Comparison of ENCODE assay signal across 8 cellular contexts in genomic region chr14:77028384-77029246, GRCh38. TPM values are rescaled to one million over a fixed set of nuclear protein-coding genes. Genes with fewer than 3 reads are reported as not detected.
A peak's percentile ranks its signal among the peaks of the same experiment; 100 is the strongest.
DNase-seq lines count a peak whose midpoint lies in the region; FAIRE-seq and TF ChIP-seq lines count a peak whose summit lies in the region.

TSS of gene IRF2BPL (minus strand) at chr14:77028708. CDS start at chr14:77027792, 916 bp downstream.

- no peak for FAIRE-seq in RCC 7860 (lab: Jason Lieb, UNC)

- peaks cover 17% of the 10 kb centered on the region for H3K79me2 ChIP-seq in DOHH2 (ENCODE audit: control insufficient read depth, low read length)
- peaks cover 51% of the 10 kb centered on the region for H3K79me2 ChIP-seq in GM23248 (ENCODE audit: insufficient read depth)
- H3K79me2 ChIP-seq in Karpas-422 (ENCODE audit: low read length): peaks cover 8% of the 10 kb centered on the region; the same call in 1 of the 2 replicates

- H3F3A ChIP-seq in DOHH2 (ENCODE audit: control insufficient read depth, insufficient read depth) (peaks cover 23% of the 10 kb centered on the region), GM23248 (ENCODE audit: insufficient read depth) (peaks cover 46% of the 10 kb centered on the region)

- in situ Hi-C loops in GM23248 (cut with MboI): no loop called here

- no peaks in the 10 kb centered on the region for H3K9me3 ChIP-seq in DOHH2 (ENCODE audit: control insufficient read depth, insufficient read depth, low read length)
- no peaks in the 10 kb centered on the region for H3K9me3 ChIP-seq in GM23248 (ENCODE audit: low read depth)
- H3K9me3 ChIP-seq in Karpas-422 (ENCODE audit: low read length): no peaks in the 10 kb centered on the region
- H3K9me3 ChIP-seq in esophagus (ENCODE audit: control insufficient read depth in 2 of 2, insufficient read depth in 1 of 2, low read depth in 1 of 2, low read length in 1 of 2): no peaks in the 10 kb centered on the region
- H3K9me3 ChIP-seq in muscle layer of duodenum (ENCODE audit: control insufficient read depth in 1 of 2, low read length in 2 of 2): no peaks in the 10 kb centered on the region

- no peaks in the 10 kb centered on the region; the same call in 1 of the 2 replicates for H4K20me1 ChIP-seq in DOHH2 (ENCODE audit: control insufficient read depth, insufficient read depth, low read depth, low read length)
- no peaks in the 10 kb centered on the region for H4K20me1 ChIP-seq in GM23248 (ENCODE audit: insufficient read depth)
- peaks cover 25% of the 10 kb centered on the region for H4K20me1 ChIP-seq in Karpas-422 (ENCODE audit: insufficient read depth, low read depth, low read length)

- H3K27ac ChIP-seq in DOHH2 (ENCODE audit: low read depth, low read length) (peak within 1 kb of the TSS; percentile 87), GM23248 (peak within 1 kb of the TSS; percentile 99), Karpas-422 (ENCODE audit: low read length) (peak within 1 kb of the TSS; percentile 74), esophagus (ENCODE audit: low read depth in 2 of 2, low read length in 1 of 2) (peak within 1 kb of the TSS; percentile 99 to 100), muscle layer of duodenum (ENCODE audit: low read length) (peak within 1 kb of the TSS; percentile 97)

- peak; percentile 98 for DNase-seq in GM23248
- DNase-seq in Karpas-422: peak; percentile 99
- DNase-seq in RCC 7860 (ENCODE audit: low spot score): peak; percentile 92
- DNase-seq in activated T-cell treated with anti-CD3 and anti-CD28 coated beads, Interleukin-2, amount 50 U/mL, for 48 hours: peak; percentile 95 to 96
- peak; percentile 92 to 93 for DNase-seq in stimulated activated CD8-positive, alpha-beta memory T cell treated with anti-CD3 and anti-CD28 coated beads, Interleukin-7, amount 100 ng/mL, for 4 hours (ENCODE audit: low read depth in 2 of 2)

- H3K9ac ChIP-seq in GM23248 (peak within 1 kb of the TSS; percentile 98), Karpas-422 (ENCODE audit: low read length) (peak within 1 kb of the TSS; percentile 99)

- WGBS in GM23248 (ENCODE audit: low coverage in 1 of 2, low lambda C conversion rate in 2 of 2, missing lambda C conversion rate in 2 of 2), 2 experiments: 1% methylated on average over 54 to 69 of the region's 84 CpGs
- WGBS in esophagus, 2 donors: 0% methylated on average over 74 to 84 of the region's 84 CpGs

- H3K4me3 ChIP-seq in DOHH2 (ENCODE audit: low read length) (peak within 1 kb of the TSS; percentile 82), GM23248 (peak within 1 kb of the TSS; percentile 96), Karpas-422 (ENCODE audit: low read length) (peak within 1 kb of the TSS; percentile 66), esophagus (ENCODE audit: low read depth in 1 of 2, low read length in 2 of 2) (peak within 1 kb of the TSS; percentile 69 to 86), muscle layer of duodenum (ENCODE audit: low read depth in 1 of 2, low read length in 2 of 2) (peak within 1 kb of the TSS; percentile 57 to 85)

- no peak for TF ChIP-seq CTCF in DOHH2 (IDR thresholded peaks at IDR 0.05; ENCODE audit: low read depth, low read length, poor library complexity, severe bottlenecking)

- H2AFZ ChIP-seq in GM23248: peak within 1 kb of the TSS; percentile 40
- H2AFZ ChIP-seq in Karpas-422 (ENCODE audit: low read length): peak within 1 kb of the TSS; percentile 94

- H3K36me3 ChIP-seq in DOHH2 (ENCODE audit: control insufficient read depth, low read length) (peaks cover 13% of the 10 kb centered on the region), GM23248 (ENCODE audit: low read depth) (no peaks in the 10 kb centered on the region; the same call in 1 of the 2 replicates), Karpas-422 (ENCODE audit: insufficient read depth, low read length) (0 out of 2 replicates have a peak, but pooled peaks cover 10% of the 10 kb centered on the region), esophagus (ENCODE audit: control insufficient read depth in 2 of 2, insufficient read depth in 2 of 2, low read length in 1 of 2) (no peaks in the 10 kb centered on the region), muscle layer of duodenum (ENCODE audit: control insufficient read depth in 1 of 2, insufficient read depth in 2 of 2, low read length in 2 of 2) (peaks cover 0 to 10% of the 10 kb centered on the region in 2 donors)

- H3K27me3 ChIP-seq in DOHH2 (ENCODE audit: control insufficient read depth, low read length) (no peaks in the 10 kb centered on the region), GM23248 (replicated peaks; ENCODE audit: insufficient read depth) (no peaks in the 10 kb centered on the region), Karpas-422 (ENCODE audit: low read length) (no peaks in the 10 kb centered on the region), esophagus (ENCODE audit: control insufficient read depth in 1 of 2, insufficient read depth in 2 of 2, low read length in 2 of 2) (no peaks in the 10 kb centered on the region), muscle layer of duodenum (ENCODE audit: low read depth, low read length) (no peaks in the 10 kb centered on the region)

- H3K9me2 ChIP-seq in DOHH2 (replicated peaks; ENCODE audit: control insufficient read depth, low read length): no peaks in the 10 kb centered on the region
- H3K9me2 ChIP-seq in GM23248 (ENCODE audit: insufficient read depth): no peaks in the 10 kb centered on the region
- no peaks in the 10 kb centered on the region for H3K9me2 ChIP-seq in Karpas-422 (replicated peaks; ENCODE audit: insufficient read depth, low read length)

- H3K4me2 ChIP-seq in DOHH2 (ENCODE audit: low read length) (peak within 1 kb of the TSS; percentile 97), GM23248 (ENCODE audit: unreplicated experiment) (peak within 1 kb of the TSS; percentile 100), Karpas-422 (ENCODE audit: low read depth, low read length, poor library complexity, severe bottlenecking) (peak within 1 kb of the TSS; percentile 95)

- H3K4me1 ChIP-seq in DOHH2 (ENCODE audit: control insufficient read depth, low read length): peaks cover 56% of the 10 kb centered on the region
- peaks cover 37% of the 10 kb centered on the region for H3K4me1 ChIP-seq in GM23248 (ENCODE audit: insufficient read depth)
- peaks cover 44% of the 10 kb centered on the region for H3K4me1 ChIP-seq in Karpas-422 (ENCODE audit: low read length)
- peaks cover 0 to 21% of the 10 kb centered on the region in 2 donors for H3K4me1 ChIP-seq in esophagus (ENCODE audit: control insufficient read depth in 2 of 2, insufficient read depth in 2 of 2, low read length in 1 of 2)
- peaks cover 18 to 42% of the 10 kb centered on the region in 2 donors for H3K4me1 ChIP-seq in muscle layer of duodenum (ENCODE audit: control insufficient read depth in 1 of 2, insufficient read depth in 2 of 2, low read length in 2 of 2)

RNA-seq across cellular contexts. Expression of gene IRF2BPL, which starts in this region (rescaled TPM):
- 43.4 and 51.0 TPM in 2 replicates for total RNA-seq in GM23248 (2014; rRNA removed; shearing (Covaris generic))
- polyA plus RNA-seq in GM23248 (2016; fragmentation: Nextera tagmentation; extraction: Ambion mirVana): 4.8 and 4.9 TPM in 2 replicates
- 11.8 and 22.2 TPM in 2 replicates for total RNA-seq in Karpas-422 (2014; rRNA removed; shearing (Covaris generic); ENCODE audit: low replicate concordance)
- 1 to 10 TPM; 3.5 to 9.5 TPM for polyA plus RNA-seq in esophagus

Comparison
In these comparisons a context has a peak if more than half of its experiments do, and no peak if none do; other contexts are left out.
1. Peak in every context shown above with its lines: DNase-seq, H3K4me3 ChIP-seq and H3K27ac ChIP-seq.